9 cellular contexts compared by ENCODE assay signal in the genomic region with DNA sequence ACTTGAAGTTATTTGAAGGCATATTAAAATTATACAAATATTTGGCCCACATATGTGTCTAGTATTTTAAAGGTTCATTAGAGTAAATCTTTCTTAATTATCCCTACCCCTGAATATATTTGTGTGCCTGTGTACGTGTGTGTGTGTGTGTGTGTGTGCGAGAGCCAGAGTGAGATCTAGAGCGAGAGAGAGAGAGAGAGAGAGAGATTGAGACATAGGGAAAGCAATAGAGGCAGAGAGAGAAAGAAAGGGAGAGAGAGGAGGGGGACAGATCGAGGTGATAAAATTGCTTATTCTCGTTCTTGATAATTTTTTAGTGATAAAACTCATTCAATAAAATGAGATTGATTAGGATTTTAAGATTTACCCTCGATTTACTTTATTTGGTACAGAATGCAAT. TPM values are rescaled to one million over a fixed set of nuclear protein-coding genes. Genes with fewer than 3 reads are reported as not detected.
"Had no signal": no experiment of that assay in that cellular context is flagged by ENCODE, and none has a peak within 500 bp of the region (broad histone marks: within the 10 kb centered on the region; RNA-seq: fewer than 3 reads in every experiment).

No MANE protein-coding gene starts in this region.

- H3K27ac ChIP-seq: HL-60 had no signal

- H3K9me3 Mint-ChIP-seq: IgD-negative memory B cell had no signal

- H3K27ac Mint-ChIP-seq: IgD-negative memory B cell had no signal

- H3K4me3 ChIP-seq: K562 had no signal

- H3K36me3 Mint-ChIP-seq: IgD-negative memory B cell had no signal

- H3K4me3 Mint-ChIP-seq: IgD-negative memory B cell had no signal

- H3K4me1 Mint-ChIP-seq: IgD-negative memory B cell had no signal

- DNase-seq: IMR-90, KBM-7, KG1 had no signal

- FAIRE-seq: HepG2, HTR-8/SVneo, K562 had no signal

- H3K27me3 Mint-ChIP-seq: IgD-negative memory B cell had no signal

RNA-seq across cellular contexts. Expression of gene ADAMTS19, which starts 47.4 kb away (rescaled TPM):
- total RNA-seq: HepG2, HT-29, K562 had no signal
